ENCODE assay signal across 8 cellular contexts in the genomic region with DNA sequence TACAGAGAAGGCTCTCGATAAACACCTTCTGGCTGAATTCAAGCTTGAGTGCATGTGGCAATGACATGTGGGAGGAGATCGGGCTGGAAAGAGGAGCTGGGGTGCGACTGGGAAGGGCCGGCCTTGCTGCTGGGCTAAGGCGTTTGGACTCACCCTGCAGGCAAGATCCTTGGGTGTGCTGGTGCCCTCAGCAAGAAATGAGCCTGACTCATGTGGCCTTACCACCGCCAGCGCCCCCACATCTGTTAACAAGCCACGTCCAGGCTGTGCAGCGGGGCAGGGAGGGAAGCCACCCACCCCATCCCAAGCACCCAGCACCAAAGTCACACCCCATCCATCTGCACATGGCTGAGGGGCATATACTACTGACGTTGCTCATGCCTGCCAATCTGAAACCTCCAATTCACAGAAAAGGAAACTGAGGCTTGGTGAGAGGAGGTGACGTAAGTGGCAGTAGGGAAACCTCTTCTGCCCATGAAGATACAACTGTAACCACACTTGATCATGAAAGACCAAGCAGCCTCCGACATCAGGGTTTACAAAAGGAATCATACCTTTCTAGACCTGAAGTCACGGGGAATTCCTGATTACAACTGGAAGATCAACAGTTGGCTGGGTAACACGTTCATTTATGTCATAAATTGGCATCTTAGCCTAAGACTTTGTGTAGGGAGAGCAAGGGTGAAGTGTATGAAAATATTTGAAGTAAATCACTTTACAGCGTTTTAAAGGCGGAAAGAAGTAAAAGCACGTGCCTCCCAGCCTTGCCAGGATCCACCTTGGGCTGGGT. TPM values are rescaled to one million over a fixed set of nuclear protein-coding genes. Genes with fewer than 3 reads are reported as not detected.
DNase-seq lines count a peak whose midpoint lies in the region; TF ChIP-seq lines count a peak whose summit lies in the region.

No MANE protein-coding gene starts in this region.

- intact Hi-C loops in lower leg skin (cut with DNase I; ENCODE audit: low total_unique reads), result loop anchor here (5.0 to 10.0 kb wide), 2 partner anchors 205 to 252 kb away; a partner anchor contains a TSS

- H3K27me3 ChIP-seq in brain microvascular endothelial cell (replicated peaks) (no peaks in the 10 kb centered on the region), tibial nerve (peaks cover 0 to 4% of the 10 kb centered on the region in 2 donors)

- H3K27ac Mint-ChIP-seq in activated CD4-positive, alpha-beta T cell treated with anti-CD3 and anti-CD28 coated beads, Interleukin-2, amount 10 ng/mL, durations not matched to agents 7 days and 5 days, result peak overlapping the region; percentile 86

- WGBS in lower leg skin, 2 donors, result 53 to 65% methylated on average over 17 of the region's 17 CpGs
- 69 to 79% methylated on average over 17 of the region's 17 CpGs for WGBS in tibial nerve, 2 donors

- peak overlapping the region; percentile 94 for H3K4me3 ChIP-seq in brain microvascular endothelial cell (ENCODE audit: low read depth, low read length)
- peak overlapping the region; percentile 65 for H3K4me3 ChIP-seq in lower leg skin (ENCODE audit: low read depth, poor library complexity, severe bottlenecking)
- peak overlapping the region; percentile 80 to 100 (median 90) for H3K4me3 ChIP-seq in tibial nerve

- H3K4me1 Mint-ChIP-seq in activated CD4-positive, alpha-beta T cell treated with anti-CD3 and anti-CD28 coated beads, Interleukin-2, amount 10 ng/mL, durations not matched to agents 7 days and 5 days, result peaks cover 30% of the 10 kb centered on the region

- no peak overlapping the region for H3K27ac ChIP-seq in brain microvascular endothelial cell
- peak overlapping the region; percentile 81 to 98 (median 97) for H3K27ac ChIP-seq in tibial nerve

- TF ChIP-seq CTCF in brain microvascular endothelial cell (IDR thresholded peaks at IDR 0.05; ENCODE audit: low read depth, low read length, missing control alignments) (no peak), lower leg skin (IDR thresholded peaks at IDR 0.05) (no peak), tibial nerve (IDR thresholded peaks at IDR 0.05) (no peak)

- TF ChIP-seq POLR2A in lower leg skin (IDR thresholded peaks at IDR 0.05), result no peak
- TF ChIP-seq POLR2A in tibial nerve (IDR thresholded peaks at IDR 0.05), result no peak

- no peaks in the 10 kb centered on the region for H3K9me3 Mint-ChIP-seq in activated CD4-positive, alpha-beta T cell treated with anti-CD3 and anti-CD28 coated beads, Interleukin-2, amount 10 ng/mL, durations not matched to agents 7 days and 5 days

- peak overlapping the region; percentile 88 for H3K4me3 Mint-ChIP-seq in activated CD4-positive, alpha-beta T cell treated with anti-CD3 and anti-CD28 coated beads, Interleukin-2, amount 10 ng/mL, durations not matched to agents 7 days and 5 days

- H3K36me3 Mint-ChIP-seq in activated CD4-positive, alpha-beta T cell treated with anti-CD3 and anti-CD28 coated beads, Interleukin-2, amount 10 ng/mL, durations not matched to agents 7 days and 5 days (ENCODE audit: low read depth), result no peaks in the 10 kb centered on the region

- peaks cover 0 to 44% (median 28%) of the 10 kb centered on the region in 4 donors for H3K4me1 ChIP-seq in tibial nerve

- TF ChIP-seq EP300 in tibial nerve (IDR thresholded peaks at IDR 0.05), result no peak

- DNase-seq in activated CD4-positive, alpha-beta T cell treated with anti-CD3 and anti-CD28 coated beads, Interleukin-2, amount 10 ng/mL, durations not matched to agents 7 days and 5 days, result no peak
- DNase-seq in activated CD4-positive, alpha-beta T cell treated with anti-CD3 and anti-CD28 coated beads, Interleukin-2, amount 50 U/mL, for 48 hours, result no peak
- DNase-seq in brain microvascular endothelial cell (no peak), lower leg skin (ENCODE audit: low spot score in 2 of 2) (no peak), tibial nerve (ENCODE audit: low spot score in 2 of 2) (no peak), iPS-NIHi7 (ENCODE audit: extremely low spot score) (no peak), NCI-H2029 (lab: John Stamatoyannopoulos, UW) (no peak), cerebellar nuclear complex (lab: John Stamatoyannopoulos, UW) (no peak)

- H3K36me3 ChIP-seq in brain microvascular endothelial cell (replicated peaks), result no peaks in the 10 kb centered on the region
- H3K36me3 ChIP-seq in tibial nerve, result peaks cover 0 to 25% (median 0%) of the 10 kb centered on the region in 3 donors

- POLR2A ChIA-PET in activated CD4-positive, alpha-beta T cell treated with anti-CD3 and anti-CD28 coated beads, Interleukin-2, amount 10 ng/mL, durations not matched to agents 7 days and 5 days (lab: Charles Lee), result no interaction called here

- H3K27me3 Mint-ChIP-seq in activated CD4-positive, alpha-beta T cell treated with anti-CD3 and anti-CD28 coated beads, Interleukin-2, amount 10 ng/mL, durations not matched to agents 7 days and 5 days, result peaks cover 3% of the 10 kb centered on the region

- H3K9me3 ChIP-seq in tibial nerve, result no peaks in the 10 kb centered on the region

- in situ Hi-C loops in brain microvascular endothelial cell (cut with HindIII; ENCODE audit: low pct_ligation_motif_present, low sequenced_read_pairs), result loop anchor here (25.0 kb wide), 1 partner anchor 237 kb away; no protein-coding TSS in a partner anchor

- CTCF ChIA-PET in activated CD4-positive, alpha-beta T cell treated with anti-CD3 and anti-CD28 coated beads, Interleukin-2, amount 10 ng/mL, durations not matched to agents 7 days and 5 days (lab: Charles Lee), result interaction anchor here (0.5 to 4.2 kb wide), 21 partner anchors 7 to 411 kb away, joined by 3 to 36 read pairs (median 5); a partner anchor contains a TSS

RNA-seq across cellular contexts. Expression of a gene that starts 1.1 kb away (rescaled TPM):
- 10 to 100 TPM; 14.1 to 14.4 TPM for total RNA-seq in activated CD4-positive, alpha-beta T cell treated with anti-CD3 and anti-CD28 coated beads, Interleukin-2, amount 10 ng/mL, durations not matched to agents 7 days and 5 days
- total RNA-seq in lower leg skin, result 10 to 100 TPM; 30.4 to 44.6 (median 36.8) TPM
- 10 to 100 TPM; 24.5 to 45.9 (median 33.8) TPM for total RNA-seq in tibial nerve

RNA-seq across cellular contexts. Expression of a gene that starts 17.2 kb away (rescaled TPM):
- total RNA-seq in activated CD4-positive, alpha-beta T cell treated with anti-CD3 and anti-CD28 coated beads, Interleukin-2, amount 10 ng/mL, durations not matched to agents 7 days and 5 days, result not detected
- 1 to 10 TPM in 3 of 4 donors, under 1 TPM in 1; 0.80 to 3.7 (median 2.4) TPM for total RNA-seq in lower leg skin
- 10 to 100 TPM in 3 of 4 donors, 1 to 10 TPM in 1; 6.3 to 20.0 (median 16.6) TPM for total RNA-seq in tibial nerve
